28 cellular contexts compared by ENCODE assay signal in the genomic region with DNA sequence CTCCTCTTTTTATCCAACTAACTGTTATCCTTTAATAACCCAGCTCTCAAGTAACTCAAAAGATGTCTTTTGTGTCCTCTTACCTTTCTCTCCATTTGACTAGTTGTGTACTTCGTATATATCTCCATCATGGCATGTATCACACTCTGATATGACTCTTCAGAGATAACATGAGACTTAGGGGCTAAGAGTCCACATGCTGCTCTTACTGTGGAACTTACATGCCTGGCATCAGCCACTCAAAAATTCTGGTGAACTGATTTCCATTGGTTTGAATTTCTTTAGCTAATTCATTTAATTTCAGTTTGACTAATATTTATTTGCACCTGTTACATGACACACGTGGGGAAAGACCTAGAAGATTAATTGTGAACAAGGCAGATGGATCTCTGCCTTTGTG.
"Had no signal": no experiment of that assay in that cellular context is flagged by ENCODE, and none has a peak within 500 bp of the region (broad histone marks: within the 10 kb centered on the region; RNA-seq: fewer than 3 reads in every experiment).

No MANE protein-coding gene starts in this region.

- H3K27me3 Mint-ChIP-seq: stimulated activated memory B cell treated with anti-CD40 and anti-IgM and Interleukin-4, amounts not matched to agents 10 μg/mL and 1 μg/mL and 100 μg/mL, for 72 hours; stimulated activated naive CD8-positive, alpha-beta T cell treated with anti-CD3 and anti-CD28 coated beads, Interleukin-15, Interleukin-2, amounts not matched to agents 100 ng/mL and 50 ng/mL, for 24 hours had no signal

- H3K4me3 Mint-ChIP-seq: natural killer cell; nephron; neural progenitor cell; stimulated activated memory B cell treated with anti-CD40 and anti-IgM and Interleukin-4, amounts not matched to agents 10 μg/mL and 1 μg/mL and 100 μg/mL, for 72 hours; stimulated activated naive CD8-positive, alpha-beta T cell treated with anti-CD3 and anti-CD28 coated beads, Interleukin-15, Interleukin-2, amounts not matched to agents 100 ng/mL and 50 ng/mL, for 24 hours had no signal

- H3K36me3 ChIP-seq: neural progenitor cell, ovary, right lobe of liver, sigmoid colon, stomach, thoracic aorta, thyroid gland, tibial nerve, upper lobe of left lung, vagina had no signal

- H3K79me2 ChIP-seq: parathyroid adenoma had no signal

- H3K4me3 ChIP-seq: neural progenitor cell, ovary, psoas muscle, right lobe of liver, sigmoid colon, stomach, thoracic aorta, thyroid gland, tibial nerve, upper lobe of left lung, vagina had no signal

- H3K9ac ChIP-seq: neural progenitor cell, parathyroid adenoma had no signal

- H3K9me3 Mint-ChIP-seq: nephron; neural progenitor cell; stimulated activated memory B cell treated with anti-CD40 and anti-IgM and Interleukin-4, amounts not matched to agents 10 μg/mL and 1 μg/mL and 100 μg/mL, for 72 hours; stimulated activated naive CD8-positive, alpha-beta T cell treated with anti-CD3 and anti-CD28 coated beads, Interleukin-15, Interleukin-2, amounts not matched to agents 100 ng/mL and 50 ng/mL, for 24 hours had no signal

- DNase-seq: natural killer cell; occipital lobe; ovary; posterior cingulate gyrus; psoas muscle; right cardiac atrium; right lobe of liver; sigmoid colon; small intestine; stimulated activated CD4-positive, alpha-beta T cell treated with anti-CD3 and anti-CD28 coated beads, Interleukin-12 subunit alpha, Interleukin-12 subunit beta, amount 100 ng/mL, for 4 hours; stimulated activated CD4-positive, alpha-beta T cell treated with anti-CD3 and anti-CD28 coated beads, Interleukin-1b, Interleukin-23, amount 100 ng/mL, for 48 hours; stimulated activated CD4-positive, alpha-beta T cell treated with anti-CD3 and anti-CD28 coated beads, Interleukin-4, amount 100 ng/mL, for 1 hour; stimulated activated CD4-positive, alpha-beta T cell treated with anti-CD3 and anti-CD28 coated beads, Interleukin-4, amount 100 ng/mL, for 4 hours; stimulated activated CD8-positive, alpha-beta memory T cell treated with anti-CD3 and anti-CD28 coated beads, Interleukin-4, amount 100 ng/mL, for 48 hours; stimulated activated naive CD4-positive, alpha-beta T cell treated with Interleukin-2 at 50 U/mL for 16 hours; stomach; trophoblast cell; upper lobe of left lung had no signal

- H3K36me3 Mint-ChIP-seq: natural killer cell; neural progenitor cell; stimulated activated memory B cell treated with anti-CD40 and anti-IgM and Interleukin-4, amounts not matched to agents 10 μg/mL and 1 μg/mL and 100 μg/mL, for 72 hours had no signal

- H3K4me1 Mint-ChIP-seq: natural killer cell, nephron, neural progenitor cell had no signal

- H3K4me1 ChIP-seq: parathyroid adenoma, psoas muscle, right lobe of liver, sigmoid colon, thyroid gland, tibial nerve, upper lobe of left lung, vagina had no signal

- H3K27ac Mint-ChIP-seq: natural killer cell; nephron; neural progenitor cell; progenitor cell of endocrine pancreas; stimulated activated memory B cell treated with anti-CD40 and anti-IgM and Interleukin-4, amounts not matched to agents 10 μg/mL and 1 μg/mL and 100 μg/mL, for 72 hours; stimulated activated naive CD8-positive, alpha-beta T cell treated with anti-CD3 and anti-CD28 coated beads, Interleukin-15, Interleukin-2, amounts not matched to agents 100 ng/mL and 50 ng/mL, for 24 hours had no signal

- H3K27ac ChIP-seq: neural progenitor cell, ovary, parathyroid adenoma, psoas muscle, right lobe of liver, sigmoid colon, stomach, thoracic aorta, thyroid gland, tibial nerve, upper lobe of left lung, vagina had no signal

- H3K27me3 ChIP-seq: neural progenitor cell, ovary, right lobe of liver, sigmoid colon, stomach, thyroid gland, tibial nerve, upper lobe of left lung, vagina had no signal

- ATAC-seq: natural killer cell; psoas muscle; right cardiac atrium; right lobe of liver; stimulated activated memory B cell treated with anti-CD40 and anti-IgM and Interleukin-4, amounts not matched to agents 10 μg/mL and 1 μg/mL and 100 μg/mL, for 72 hours had no signal

- H3K4me2 ChIP-seq: neural progenitor cell had no signal

- H3K9me3 ChIP-seq: ovary, psoas muscle, right lobe of liver, sigmoid colon, stomach, thoracic aorta, thyroid gland, tibial nerve, upper lobe of left lung, vagina had no signal
